In genomic region chr18:79787527-79788095, GRCh38 we compare ENCODE assay signal across 25 cellular contexts. TPM values are rescaled to one million over a fixed set of nuclear protein-coding genes. Genes with fewer than 3 reads are reported as not detected.
DNase-seq lines count a peak whose midpoint lies in the region; TF ChIP-seq lines count a peak whose summit lies in the region.
"Had no signal": no experiment of that assay in that cellular context is flagged by ENCODE, and none has a peak within 500 bp of the region (broad histone marks: within the 10 kb centered on the region; RNA-seq: fewer than 3 reads in every experiment).

No MANE protein-coding gene starts in this region.

- H3K36me3 ChIP-seq in mesenchymal stem cell (ENCODE audit: control insufficient read depth in 1 of 2, insufficient read depth in 2 of 2, low read depth in 1 of 2, low read length in 2 of 2) (no peaks in the 10 kb centered on the region), stomach (no peaks in the 10 kb centered on the region)
- H3K36me3 ChIP-seq: uterus had no signal

- no peak overlapping the region for H3K9ac ChIP-seq in mesenchymal stem cell (ENCODE audit: low read length)

- no peaks in the 10 kb centered on the region for H3K79me1 ChIP-seq in mesenchymal stem cell (replicated peaks; ENCODE audit: low read length, poor library complexity, severe bottlenecking)

- H3K27me3 Mint-ChIP-seq in brain, result peaks cover 60% of the 10 kb centered on the region

- no peaks in the 10 kb centered on the region for H3K4me1 Mint-ChIP-seq in brain

- H4K91ac ChIP-seq in mesenchymal stem cell (ENCODE audit: low read length), result no peak overlapping the region

- H4K8ac ChIP-seq in mesenchymal stem cell (ENCODE audit: low read length), result no peak overlapping the region

- H3K27ac ChIP-seq in mesenchymal stem cell (ENCODE audit: low read length, poor library complexity, severe bottlenecking) (no peak overlapping the region), stomach (no peak overlapping the region)
- H3K27ac ChIP-seq: C4-2B, uterus had no signal

- H2AFZ ChIP-seq in mesenchymal stem cell (ENCODE audit: low read depth, low read length), result no peak overlapping the region

- H3K9me3 ChIP-seq in mesenchymal stem cell (ENCODE audit: control insufficient read depth, low read length), result no peaks in the 10 kb centered on the region
- peaks cover 0 to 6% (median 0%) of the 10 kb centered on the region in 4 donors for H3K9me3 ChIP-seq in stomach
- H3K9me3 ChIP-seq: uterus had no signal

- no peak overlapping the region for H2BK5ac ChIP-seq in mesenchymal stem cell (ENCODE audit: low read depth, low read length, poor library complexity, severe bottlenecking)

- H3K27ac Mint-ChIP-seq in brain, result no peak overlapping the region
- H3K27ac Mint-ChIP-seq: stimulated activated naive CD8-positive, alpha-beta T cell treated with anti-CD3 and anti-CD28 coated beads, Interleukin-15, amount 100 ng/mL, for 72 hours; T-helper 1 cell treated with Interleukin-12 subunit alpha and Interleukin-12 subunit beta and Interleukin-4 antibody, amounts not matched to agents 30 μg/mL and 1 μg/mL, for 36 hours had no signal

- no peak for TF ChIP-seq POLR2A in stomach (IDR thresholded peaks at IDR 0.05)

- H3K4me3 ChIP-seq in mesenchymal stem cell (ENCODE audit: insufficient read depth in 1 of 2, low read depth in 1 of 2, low read length in 2 of 2) (no peak overlapping the region), stomach (peak overlapping the region in 3 of 4 donors; percentile 10 to 36 (median 22))
- H3K4me3 ChIP-seq: uterus had no signal

- H3K14ac ChIP-seq in mesenchymal stem cell (ENCODE audit: low read length in 2 of 2), result no peak overlapping the region

- 50% methylated on average over 37 of the region's 48 CpGs for WGBS in mesenchymal stem cell
- WGBS in stomach, 5 donors, result 36 to 75% (median 38%) methylated on average over 19 to 48 of the region's 48 CpGs

- H3K36me3 Mint-ChIP-seq in brain, result no peaks in the 10 kb centered on the region

- peaks cover 24% of the 10 kb centered on the region for H3K4me1 ChIP-seq in mesenchymal stem cell (ENCODE audit: control insufficient read depth, insufficient read depth, low read depth, low read length)
- H3K4me1 ChIP-seq in stomach, result peaks cover 6 to 27% (median 11%) of the 10 kb centered on the region in 4 donors

- H2BK120ac ChIP-seq in mesenchymal stem cell (ENCODE audit: low read depth, low read length), result no peak overlapping the region

- peak; percentile 14 for DNase-seq in activated effector memory CD4-positive, alpha-beta T cell treated with anti-CD3 and anti-CD28 coated beads, Interleukin-2, amount 50 U/mL, for 16 hours
- DNase-seq in activated effector memory CD4-positive, alpha-beta T cell treated with Interleukin-2 at 50 U/mL for 16 hours, result no peak
- DNase-seq in mesenchymal stem cell (no peak), stomach (no peak), AG08395 (ENCODE audit: low spot score) (no peak), NCI-H446 treated with DMSO at 0.1 percent for 48 hours (lab: John Stamatoyannopoulos, UW) (no peak), SK-N-DZ (ENCODE audit: low spot score) (no peak)
- DNase-seq: 8988T; activated CD4-positive, alpha-beta T cell treated with anti-CD3 and anti-CD28 coated beads, Interleukin-2, amount 50 U/mL, for 48 hours; activated naive CD4-positive, alpha-beta T cell treated with anti-CD3 and anti-CD28 coated beads, Interleukin-2, amount 50 U/mL, for 16 hours; DMS 273 treated with DMSO at 0.1 percent for 48 hours; GDM1; GOT3; NCI-H1417 treated with DMSO at 0.1 percent for 48 hours; occipital lobe; SHP77 treated with DMSO at 0.1 percent for 48 hours; stimulated activated CD4-positive, alpha-beta T cell treated with anti-CD3 and anti-CD28 coated beads, Interleukin-1b, Interleukin-23, amount 100 ng/mL, for 48 hours; stimulated activated naive CD8-positive, alpha-beta T cell treated with anti-CD3 and anti-CD28 coated beads, Interleukin-15, amount 100 ng/mL, for 72 hours; uterus had no signal

- H3K4me3 Mint-ChIP-seq in brain, result peak overlapping the region; percentile 37 to 57 (median 48)
- H3K4me3 Mint-ChIP-seq: T-helper 1 cell treated with Interleukin-12 subunit alpha and Interleukin-12 subunit beta and Interleukin-4 antibody, amounts not matched to agents 30 μg/mL and 1 μg/mL, for 36 hours had no signal

- peaks cover 0 to 8% (median 3%) of the 10 kb centered on the region in 5 experiments for H3K9me3 Mint-ChIP-seq in brain
- H3K9me3 Mint-ChIP-seq: stimulated activated naive CD8-positive, alpha-beta T cell treated with anti-CD3 and anti-CD28 coated beads, Interleukin-15, amount 100 ng/mL, for 72 hours; T-helper 1 cell treated with Interleukin-12 subunit alpha and Interleukin-12 subunit beta and Interleukin-4 antibody, amounts not matched to agents 30 μg/mL and 1 μg/mL, for 36 hours had no signal

- H3K18ac ChIP-seq in mesenchymal stem cell (ENCODE audit: low read depth in 1 of 2, low read length in 2 of 2), result no peak overlapping the region

- no peak overlapping the region for H2BK12ac ChIP-seq in mesenchymal stem cell (ENCODE audit: low read length in 2 of 2)

- TF ChIP-seq CTCF in brain (conservative IDR thresholded peaks at IDR 0.05), result no peak
- TF ChIP-seq CTCF in stomach (IDR thresholded peaks at IDR 0.05), result no peak

- H3K23ac ChIP-seq in mesenchymal stem cell (ENCODE audit: low read length in 2 of 2), result no peak overlapping the region

- intact Hi-C loops in stomach (cut with DNase I; ENCODE audit: low total_unique reads), result no loop called here

- H3K4me2 ChIP-seq in mesenchymal stem cell (ENCODE audit: low read length, poor library complexity, severe bottlenecking), result peak overlapping the region; percentile 61

- TF ChIP-seq EP300 in stomach (IDR thresholded peaks at IDR 0.05), result no peak

- H3K4ac ChIP-seq in mesenchymal stem cell (ENCODE audit: low read depth in 1 of 2, low read length in 2 of 2), result no peak overlapping the region

- H3K27me3 ChIP-seq in mesenchymal stem cell (ENCODE audit: control insufficient read depth in 1 of 2, insufficient read depth in 1 of 2, low read length in 2 of 2), result peaks cover 46 to 70% of the 10 kb centered on the region in 2 experiments
- H3K27me3 ChIP-seq in stomach, result peaks cover 16 to 93% (median 37%) of the 10 kb centered on the region in 3 donors

- no peak overlapping the region for H2AK5ac ChIP-seq in mesenchymal stem cell (ENCODE audit: low read length, severe bottlenecking)

- no peak overlapping the region for H2BK15ac ChIP-seq in mesenchymal stem cell (ENCODE audit: low read depth, poor library complexity, severe bottlenecking)

RNA-seq across cellular contexts. Expression of gene KCNG2, which starts 10.1 kb away (rescaled TPM):
- 0.20 TPM for polyA plus RNA-seq in brain (ENCODE audit: insufficient read depth, low read depth, low replicate concordance)
- polyA plus RNA-seq in mesenchymal stem cell (2013, experiment 1 of 2), result 0.30 TPM
- 0.34 TPM for polyA plus RNA-seq in mesenchymal stem cell (2013, experiment 2 of 2)
- total RNA-seq in stomach, result 1 to 10 TPM in 1 of 5 donors, under 1 TPM in 1, not detected in 3; 0.92 to 2.3 TPM
- under 1 TPM in 1 of 3 donors, not detected in 2; 0.08 TPM for polyA plus RNA-seq in stomach
- polyA plus RNA-seq in SK-N-DZ (2014; cell fraction: cytosol; rRNA removed), result not detected in 2 replicates
- polyA plus RNA-seq in SK-N-DZ (2014; cell fraction: nucleus; rRNA removed), result not detected in 2 replicates
- total RNA-seq: IMR-90, M059J, OCI-LY7 had no signal
- polyA plus RNA-seq: IMR-90 had no signal

Comparison
In these comparisons a context has a peak if more than half of its experiments do, and no peak if none do; other contexts are left out.
1. H3K4me3 ChIP-seq: peak in stomach (3 of 4); none in mesenchymal stem cell (0 of 2).